Comparison of ENCODE assay signal across 8 cellular contexts in genomic region chr4:184448828-184449227, GRCh38. TPM values are rescaled to one million over a fixed set of nuclear protein-coding genes. Genes with fewer than 3 reads are reported as not detected.
DNase-seq lines count a peak whose midpoint lies in the region; ATAC-seq and TF ChIP-seq lines count a peak whose summit lies in the region.

No MANE protein-coding gene starts in this region.

- H3K27ac ChIP-seq in stomach smooth muscle (ENCODE audit: low read length): peak overlapping the region; percentile 26

- peaks cover 0 to 9% (median 0%) of the 10 kb centered on the region in 5 experiments for H3K9me3 Mint-ChIP-seq in brain

- peaks cover 58% of the 10 kb centered on the region for H3K4me1 Mint-ChIP-seq in brain

- peak overlapping the region in 1 of 2 donors; percentile 7 for H3K9ac ChIP-seq in stomach smooth muscle (ENCODE audit: low read length in 2 of 2)

- intact Hi-C loops in left colon (cut with DNase I, micrococcal nuclease): no loop called here

- peak overlapping the region in 4 of 5 experiments; percentile 7 to 94 (median 42) for H3K27ac Mint-ChIP-seq in brain

- no peaks in the 10 kb centered on the region for H3K27me3 Mint-ChIP-seq in brain

- no peaks in the 10 kb centered on the region for H3K27me3 ChIP-seq in stomach smooth muscle (ENCODE audit: control insufficient read depth in 1 of 2, insufficient read depth in 2 of 2, low read length in 2 of 2)

- H3K4me3 Mint-ChIP-seq in brain: peak overlapping the region in 2 of 5 experiments; percentile 70 to 73

- H3K4me1 ChIP-seq in stomach smooth muscle (ENCODE audit: control insufficient read depth, insufficient read depth, low read length): peaks cover 15% of the 10 kb centered on the region

- DNase-seq in LoVo (ENCODE audit: low spot score): peak; percentile 38
- peak; percentile 24 to 46 for DNase-seq in left colon
- DNase-seq in NCI-H82 treated with DMSO at 0.1 percent for 48 hours (lab: John Stamatoyannopoulos, UW; ENCODE audit: unreplicated experiment): no peak
- DNase-seq in NCI-H446 (lab: John Stamatoyannopoulos, UW): no peak

- no peaks in the 10 kb centered on the region for H3K9me3 ChIP-seq in stomach smooth muscle (ENCODE audit: control insufficient read depth in 2 of 2, low read length in 2 of 2)

- peaks cover 35% of the 10 kb centered on the region for H3K36me3 Mint-ChIP-seq in brain

- no peak for TF ChIP-seq CTCF in brain (conservative IDR thresholded peaks at IDR 0.05)

- peaks cover 0 to 4% of the 10 kb centered on the region in 2 donors for H3K36me3 ChIP-seq in stomach smooth muscle (ENCODE audit: control insufficient read depth in 2 of 2, insufficient read depth in 2 of 2, low read length in 2 of 2)

- peak; percentile 41 for ATAC-seq in GM18870 (IDR thresholded peaks at IDR 0.05; ENCODE audit: unreplicated experiment)
- peak; percentile 53 for ATAC-seq in left colon
- ATAC-seq in GM18867 (IDR thresholded peaks at IDR 0.05; ENCODE audit: unreplicated experiment): no peak

- H3K4me3 ChIP-seq in stomach smooth muscle (ENCODE audit: low read length in 2 of 2): peak overlapping the region; percentile 38 to 70

RNA-seq across cellular contexts. Expression of gene IRF2, which starts 25.5 kb away (rescaled TPM):
- 18.5 TPM for polyA plus RNA-seq in brain (ENCODE audit: insufficient read depth, low read depth, low replicate concordance)
- total RNA-seq in left colon: 10 to 100 TPM; 45.5 to 51.3 TPM

Comparison
In these comparisons a context has a peak if more than half of its experiments do, and no peak if none do; other contexts are left out.
1. DNase-seq: peak in LoVo (single experiment) and left colon (2 of 2); none in NCI-H82 treated with DMSO at 0.1 percent for 48 hours (single experiment) and NCI-H446 (0 of 2).